Comparison of ENCODE assay signal across 20 cellular contexts in the genomic region with DNA sequence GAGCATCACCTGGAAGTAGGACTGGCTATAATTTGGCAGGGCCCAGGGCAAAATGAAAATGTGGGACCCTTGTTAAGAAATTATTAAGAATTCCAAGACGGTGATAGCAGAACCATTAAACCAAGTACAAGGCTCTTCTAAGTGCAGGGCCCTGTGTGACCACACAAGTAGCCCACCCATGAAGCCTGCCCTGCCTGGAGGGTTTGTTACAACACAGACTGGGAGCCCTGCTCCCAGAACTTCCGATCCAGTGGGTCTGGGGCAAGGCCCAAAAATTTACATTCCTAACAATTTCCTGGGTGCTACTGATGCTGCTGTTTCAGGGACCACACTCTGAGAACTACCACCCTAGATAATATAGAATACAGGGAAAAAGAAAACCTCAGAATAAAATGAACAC.
"Had no signal": no experiment of that assay in that cellular context is flagged by ENCODE, and none has a peak within 500 bp of the region (broad histone marks: within the 10 kb centered on the region; RNA-seq: fewer than 3 reads in every experiment).

No MANE protein-coding gene starts in this region.

- DNase-seq: colonic mucosa; cortex of kidney; effector CD8-positive, alpha-beta T cell; effector memory CD8-positive, alpha-beta T cell; endodermal cell; erythroblast; foreskin keratinocyte; heart left ventricle; hippocampal formation; left cardiac atrium; left lung; left ventricle myocardium superior; lower lobe of right lung; mesendoderm; midbrain; naive thymus-derived CD4-positive, alpha-beta T cell had no signal

- H3K4me3 Mint-ChIP-seq: dendritic cell treated with granulocyte-macrophage colony-stimulating factor and Interleukin-4, amounts not matched to agents 40 ng/mL and 50 ng/mL, for 4 days; effector memory CD8-positive, alpha-beta T cell; endodermal cell; naive thymus-derived CD4-positive, alpha-beta T cell had no signal

- H3K9me3 Mint-ChIP-seq: dendritic cell treated with granulocyte-macrophage colony-stimulating factor and Interleukin-4, amounts not matched to agents 40 ng/mL and 50 ng/mL, for 4 days had no signal

- H3K27me3 ChIP-seq: colonic mucosa, foreskin keratinocyte, gastroesophageal sphincter, heart left ventricle, left lung had no signal

- H3K4me3 ChIP-seq: colonic mucosa, gastroesophageal sphincter, heart left ventricle, left lung, lower lobe of right lung had no signal

- H3K27ac ChIP-seq: colonic mucosa, epithelial cell of prostate, foreskin keratinocyte, gastroesophageal sphincter, heart left ventricle, left lung, lower lobe of right lung had no signal

- H3K4me1 ChIP-seq: colonic mucosa, foreskin keratinocyte, gastroesophageal sphincter, heart left ventricle, left lung had no signal

- H3K36me3 Mint-ChIP-seq: naive thymus-derived CD4-positive, alpha-beta T cell had no signal

- H3K27ac Mint-ChIP-seq: dendritic cell treated with granulocyte-macrophage colony-stimulating factor and Interleukin-4, amounts not matched to agents 40 ng/mL and 50 ng/mL, for 4 days; effector memory CD8-positive, alpha-beta T cell; endodermal cell; naive thymus-derived CD4-positive, alpha-beta T cell had no signal

- ATAC-seq: effector memory CD8-positive, alpha-beta T cell; esophagus mucosa; foreskin keratinocyte; gastroesophageal sphincter; heart left ventricle; left cardiac atrium; left lung; left ventricle myocardium superior; naive thymus-derived CD4-positive, alpha-beta T cell had no signal

- H3K36me3 ChIP-seq: colonic mucosa, gastroesophageal sphincter, heart left ventricle, left lung, lower lobe of right lung had no signal

- H3K27me3 Mint-ChIP-seq: dendritic cell treated with granulocyte-macrophage colony-stimulating factor and Interleukin-4, amounts not matched to agents 40 ng/mL and 50 ng/mL, for 4 days; effector memory CD8-positive, alpha-beta T cell had no signal

- H3K9me3 ChIP-seq: colonic mucosa, gastroesophageal sphincter, left lung, lower lobe of right lung had no signal
